ENCODE assay signal across 12 cellular contexts in genomic region chr19:35184267-35184666, GRCh38. TPM values are rescaled to one million over a fixed set of nuclear protein-coding genes. Genes with fewer than 3 reads are reported as not detected.
"Had no signal": no experiment of that assay in that cellular context is flagged by ENCODE, and none has a peak within 500 bp of the region (broad histone marks: within the 10 kb centered on the region; RNA-seq: fewer than 3 reads in every experiment).

No MANE protein-coding gene starts in this region.

- H2AFZ ChIP-seq: GM23338 had no signal

- H3K9ac ChIP-seq: KMS-11 had no signal

- H3K27ac Mint-ChIP-seq: GM23338, H9, HFFc6 had no signal

- DNase-seq: H9, HCEC 1CT, HFFc6, IMR-90, Karpas-422, KBM-7 had no signal

- H3K27ac ChIP-seq: KMS-11 had no signal

- H3K4me3 ChIP-seq: GM23338 had no signal

- H3K4me2 ChIP-seq: GM23338, KMS-11 had no signal

- H3K4me1 Mint-ChIP-seq: GM23338 had no signal

- ATAC-seq: GM23338 had no signal

- H3K4me3 Mint-ChIP-seq: GM23338, H9, HFFc6 had no signal

- FAIRE-seq: H1, H54, HTR-8/SVneo had no signal

RNA-seq across cellular contexts. Expression of gene FXYD7, which starts 41.2 kb away (rescaled TPM):
- total RNA-seq: HT-29, IMR-90 had no signal

RNA-seq across cellular contexts. Expression of gene FAM187B, which starts 44.3 kb away (rescaled TPM):
- total RNA-seq: GM23338, H1, H9, HFFc6, HT-29, IMR-90 had no signal
- polyA plus RNA-seq: H1, IMR-90 had no signal

RNA-seq across cellular contexts. Expression of gene FXYD1, which starts 45.6 kb away (rescaled TPM):
- total RNA-seq: HT-29 had no signal

RNA-seq across cellular contexts. Expression of gene LGI4, which starts 49.4 kb away (rescaled TPM):
- total RNA-seq: HT-29, IMR-90 had no signal
